31 cellular contexts compared by ENCODE assay signal in the genomic region with DNA sequence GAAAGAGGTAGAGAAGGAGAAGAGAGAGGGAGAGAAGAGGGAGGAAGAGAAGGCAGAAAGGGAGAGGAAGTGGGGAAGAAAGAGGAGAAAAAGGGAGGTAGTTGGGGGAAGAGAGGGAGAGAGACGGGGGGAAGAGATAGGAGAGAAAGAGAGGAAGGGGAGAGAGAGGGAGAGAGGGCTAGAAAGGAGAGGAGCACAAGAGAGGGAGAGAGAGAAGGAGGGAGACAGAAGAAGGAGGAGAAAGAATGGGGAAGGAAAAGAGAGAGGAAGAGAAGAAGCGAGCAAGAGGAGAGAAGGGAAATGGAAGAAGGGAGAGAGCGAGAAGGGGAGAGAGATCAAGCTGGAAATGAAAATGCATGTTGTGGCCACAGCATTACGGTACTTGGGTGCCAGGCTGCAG.
"Had no signal": no experiment of that assay in that cellular context is flagged by ENCODE, and none has a peak within 500 bp of the region (broad histone marks: within the 10 kb centered on the region; RNA-seq: fewer than 3 reads in every experiment).

No MANE protein-coding gene starts in this region.

- H3K27me3 ChIP-seq: ascending aorta, cardiac muscle cell had no signal

- H3K27ac ChIP-seq: ascending aorta, cardiac muscle cell, WERI-Rb-1 had no signal

- FAIRE-seq: bronchial epithelial cell had no signal

- H3K9me3 ChIP-seq: ascending aorta had no signal

- ATAC-seq: activated CD4-positive, alpha-beta T cell treated with anti-CD3 and anti-CD28 coated beads for 36 hours; activated CD4-positive, CD25-positive, alpha-beta regulatory T cell treated with anti-CD3 and anti-CD28 coated beads, Interleukin-2, amount 50 U/mL, for 24 hours; activated CD8-positive, alpha-beta memory T cell treated with anti-CD3 and anti-CD28 coated beads, Interleukin-2, amount 10 ng/mL, durations not matched to agents 7 days and 5 days; activated CD8-positive, alpha-beta T cell treated with anti-CD3 and anti-CD28 coated beads, Interleukin-2, amount 10 ng/mL, durations not matched to agents 7 days and 5 days; activated naive CD8-positive, alpha-beta T cell treated with anti-CD3 and anti-CD28 coated beads, Interleukin-2, amount 50 U/mL, for 24 hours; WTC11 had no signal

- H3K36me3 ChIP-seq: ascending aorta, cardiac muscle cell, WERI-Rb-1 had no signal

- H3K4me3 ChIP-seq: ascending aorta, cardiac muscle cell had no signal

- H3K4me1 ChIP-seq: ascending aorta had no signal

- DNase-seq: activated CD4-positive, alpha-beta memory T cell treated with anti-CD3 and anti-CD28 coated beads, Interleukin-2, amount 10 ng/mL, durations not matched to agents 7 days and 5 days; activated CD4-positive, alpha-beta T cell treated with anti-CD3 and anti-CD28 coated beads for 1 hour; activated CD4-positive, alpha-beta T cell treated with anti-CD3 and anti-CD28 coated beads for 36 hours; activated CD4-positive, alpha-beta T cell treated with anti-CD3 and anti-CD28 coated beads for 48 hours; activated CD4-positive, alpha-beta T cell treated with anti-CD3 and anti-CD28 coated beads, Interleukin-2, amount 10 ng/mL, durations not matched to agents 7 days and 5 days; activated CD4-positive, alpha-beta T cell treated with anti-CD3 and anti-CD28 coated beads, Interleukin-2, amount 50 U/mL, for 48 hours; activated CD4-positive, CD25-positive, alpha-beta regulatory T cell; activated CD8-positive, alpha-beta memory T cell treated with anti-CD3 and anti-CD28 coated beads for 24 hours; activated CD8-positive, alpha-beta memory T cell treated with anti-CD3 and anti-CD28 coated beads, Interleukin-2, amount 10 ng/mL, durations not matched to agents 7 days and 5 days; activated CD8-positive, alpha-beta memory T cell treated with anti-CD3 and anti-CD28 coated beads, Interleukin-2, amount 50 U/mL, for 48 hours; activated CD8-positive, alpha-beta T cell treated with anti-CD3 and anti-CD28 coated beads, Interleukin-2, amount 10 ng/mL, durations not matched to agents 7 days and 5 days; activated effector memory CD4-positive, alpha-beta T cell treated with Interleukin-2 at 50 U/mL for 16 hours; activated gamma-delta T cell; activated naive CD4-positive, alpha-beta T cell treated with anti-CD3 and anti-CD28 coated beads, Interleukin-2, amount 10 ng/mL, durations not matched to agents 7 days and 5 days; activated naive CD4-positive, alpha-beta T cell treated with Interleukin-2 at 50 U/mL for 16 hours; activated naive CD8-positive, alpha-beta T cell treated with anti-CD3 and anti-CD28 coated beads, Interleukin-2, amount 10 ng/mL, durations not matched to agents 7 days and 5 days; activated naive CD8-positive, alpha-beta T cell treated with anti-CD3 and anti-CD28 coated beads, Interleukin-2, amount 50 U/mL, for 24 hours; activated T-cell treated with anti-CD3 and anti-CD28 coated beads, Interleukin-2, amount 50 U/mL, for 24 hours; activated T-cell treated with anti-CD3 and anti-CD28 coated beads, Interleukin-2, amount 50 U/mL, for 48 hours; amygdala; anterior cingulate cortex; caudate nucleus; cerebellar nuclear complex; T-helper 2 cell; T-helper 9 cell; WERI-Rb-1 had no signal
